ENCODE assay signal across 8 cellular contexts in the genomic region with DNA sequence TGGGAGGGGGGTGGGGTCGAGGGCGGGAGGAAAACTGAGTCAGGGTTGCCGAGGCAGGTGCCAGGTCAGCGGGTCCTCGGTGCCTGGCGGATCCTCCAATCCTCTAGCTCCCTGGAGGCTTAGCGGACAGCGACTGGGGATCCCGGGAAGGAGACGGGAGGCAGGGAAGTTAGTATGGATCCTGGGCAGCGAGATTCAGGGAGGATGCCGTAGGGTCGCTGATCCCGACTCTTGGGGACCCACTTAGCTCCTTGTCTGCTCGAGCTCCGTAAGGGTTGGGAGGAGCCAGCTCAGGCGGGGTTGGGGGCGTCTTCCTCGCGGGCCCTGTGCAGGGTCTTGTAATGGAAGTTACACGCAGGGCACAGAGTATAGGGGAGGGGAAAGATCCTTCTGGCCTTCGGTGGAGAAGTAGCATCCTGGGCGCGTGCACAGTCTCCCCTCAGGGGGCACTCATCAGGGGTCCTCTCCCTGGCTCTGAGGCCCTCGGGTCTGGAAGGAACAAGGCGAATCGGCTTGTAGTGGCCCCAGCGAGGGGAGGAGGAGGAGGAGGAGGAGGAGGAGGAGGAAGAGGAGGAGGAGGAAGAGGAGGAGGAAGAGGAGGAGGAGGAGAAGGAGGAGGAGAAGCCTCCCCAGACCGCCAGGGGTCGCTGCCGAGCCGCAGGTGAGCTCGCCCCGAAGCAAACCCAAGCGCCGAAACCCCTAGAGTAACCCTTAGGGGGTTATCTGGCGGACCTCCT. TPM values are rescaled to one million over a fixed set of nuclear protein-coding genes. Genes with fewer than 3 reads are reported as not detected.
DNase-seq lines count a peak whose midpoint lies in the region; ATAC-seq and TF ChIP-seq lines count a peak whose summit lies in the region.

No MANE protein-coding gene starts in this region.

- H3K36me3 ChIP-seq in Caco-2 (ENCODE audit: control insufficient read depth, insufficient read depth, low read length) (no peaks in the 10 kb centered on the region), right atrium auricular region (no peaks in the 10 kb centered on the region)

- H3K9me3 Mint-ChIP-seq in Caco-2 (ENCODE audit: unreplicated experiment): no peaks in the 10 kb centered on the region
- no peaks in the 10 kb centered on the region for H3K9me3 Mint-ChIP-seq in activated naive CD8-positive, alpha-beta T cell treated with anti-CD3 and anti-CD28 coated beads, Interleukin-2, amount 10 ng/mL, durations not matched to agents 7 days and 5 days

- no peaks in the 10 kb centered on the region for H3K36me3 Mint-ChIP-seq in Caco-2 (ENCODE audit: insufficient read depth, unreplicated experiment)
- no peaks in the 10 kb centered on the region for H3K36me3 Mint-ChIP-seq in activated naive CD8-positive, alpha-beta T cell treated with anti-CD3 and anti-CD28 coated beads, Interleukin-2, amount 10 ng/mL, durations not matched to agents 7 days and 5 days

- no TSS peak for BruUV-seq in Caco-2 (replicated peaks; lab: Mats Ljungman, UMichigan)

- H3K4me1 ChIP-seq in Caco-2 (no peaks in the 10 kb centered on the region), right atrium auricular region (peaks cover 0 to 18% of the 10 kb centered on the region in 2 donors)

- TF ChIP-seq CTCF in Caco-2 (IDR thresholded peaks at IDR 0.05; ENCODE audit: insufficient read depth in 1 of 2, low read depth in 1 of 2, low read length in 1 of 2, severe bottlenecking in 1 of 2, unreplicated experiment in 1 of 2) (peak; percentile 87 to 97), right atrium auricular region (IDR thresholded peaks at IDR 0.05) (peak; percentile 57 to 82)

- H3K9me3 ChIP-seq in Caco-2 (no peaks in the 10 kb centered on the region), right atrium auricular region (no peaks in the 10 kb centered on the region)

- H3K4me3 Mint-ChIP-seq in Caco-2 (ENCODE audit: unreplicated experiment): peak overlapping the region; percentile 56
- peak overlapping the region; percentile 86 for H3K4me3 Mint-ChIP-seq in activated naive CD8-positive, alpha-beta T cell treated with anti-CD3 and anti-CD28 coated beads, Interleukin-2, amount 10 ng/mL, durations not matched to agents 7 days and 5 days

- peak; percentile 69 to 80 for DNase-seq in Caco-2
- DNase-seq in Jurkat, Clone E6-1 (ENCODE audit: low read depth, low spot score): no peak
- DNase-seq in T follicular helper cell (ENCODE audit: low read depth): peak; percentile 56
- peak; percentile 88 for DNase-seq in activated naive CD8-positive, alpha-beta T cell treated with anti-CD3 and anti-CD28 coated beads, Interleukin-2, amount 10 ng/mL, durations not matched to agents 7 days and 5 days
- no peak for DNase-seq in right atrium auricular region (ENCODE audit: low spot score)
- no peak for DNase-seq in skeletal muscle cell (ENCODE audit: low read depth)
- no peak for DNase-seq in epidermal melanocyte (ENCODE audit: insufficient read length, low spot score)

- POLR2A ChIA-PET in Caco-2 (lab: Charles Lee): interaction anchor here (0.6 kb wide), 1 partner anchor 112 kb away, joined by 3 read pairs; no protein-coding TSS in a partner anchor
- POLR2A ChIA-PET in activated naive CD8-positive, alpha-beta T cell treated with anti-CD3 and anti-CD28 coated beads, Interleukin-2, amount 10 ng/mL, durations not matched to agents 7 days and 5 days (lab: Charles Lee): interaction anchor here (0.5 to 1.4 kb wide), 3 partner anchors 17 to 153 kb away, joined by 3 to 5 read pairs (median 4); no protein-coding TSS in a partner anchor

- CTCF ChIA-PET in Caco-2 (lab: Charles Lee): interaction anchor here (0.6 to 1.4 kb wide), 21 partner anchors 8 to 1764 kb away, joined by 3 to 16 read pairs (median 3); a partner anchor contains a TSS

- peaks cover 28% of the 10 kb centered on the region for H3K27me3 Mint-ChIP-seq in Caco-2 (ENCODE audit: insufficient read depth, unreplicated experiment)
- peaks cover 29% of the 10 kb centered on the region for H3K27me3 Mint-ChIP-seq in activated naive CD8-positive, alpha-beta T cell treated with anti-CD3 and anti-CD28 coated beads, Interleukin-2, amount 10 ng/mL, durations not matched to agents 7 days and 5 days

- H3K4me3 ChIP-seq in Caco-2 (ENCODE audit: low read depth, low read length) (peak overlapping the region; percentile 43), right atrium auricular region (peak overlapping the region in 1 of 2 donors; percentile 45), skeletal muscle cell (ENCODE audit: low read depth, low read length) (peak overlapping the region; percentile 28)
- peak overlapping the region; percentile 58 for H3K4me3 ChIP-seq in Jurkat, Clone E6-1 (ENCODE audit: low read length)

- no peak overlapping the region for H3K27ac ChIP-seq in right atrium auricular region

- intact Hi-C loops in Caco-2 (cut with micrococcal nuclease; ENCODE audit: unreplicated experiment): loop anchor here (2.0 to 5.0 kb wide), 2 partner anchors 64 to 110 kb away; no protein-coding TSS in a partner anchor

- H3K27me3 ChIP-seq in Caco-2 (replicated peaks; ENCODE audit: control insufficient read depth, insufficient read depth, low read length) (peaks cover under 1% of the 10 kb centered on the region; the same call in 1 of the 2 replicates), right atrium auricular region (peaks cover 5 to 15% of the 10 kb centered on the region in 2 donors)

- H3K27ac Mint-ChIP-seq in Caco-2 (ENCODE audit: unreplicated experiment): no peak overlapping the region
- H3K27ac Mint-ChIP-seq in activated naive CD8-positive, alpha-beta T cell treated with anti-CD3 and anti-CD28 coated beads, Interleukin-2, amount 10 ng/mL, durations not matched to agents 7 days and 5 days: no peak overlapping the region

- no peaks in the 10 kb centered on the region for H3K4me1 Mint-ChIP-seq in Caco-2 (ENCODE audit: low read depth, unreplicated experiment)
- H3K4me1 Mint-ChIP-seq in activated naive CD8-positive, alpha-beta T cell treated with anti-CD3 and anti-CD28 coated beads, Interleukin-2, amount 10 ng/mL, durations not matched to agents 7 days and 5 days: peaks cover 20% of the 10 kb centered on the region

- ATAC-seq in activated naive CD8-positive, alpha-beta T cell treated with anti-CD3 and anti-CD28 coated beads, Interleukin-2, amount 10 ng/mL, durations not matched to agents 7 days and 5 days (ENCODE audit: low read depth): peak; percentile 57
- ATAC-seq in HG02885 (IDR thresholded peaks at IDR 0.05; ENCODE audit: poor library complexity, unreplicated experiment): no peak

RNA-seq across cellular contexts. Expression of a gene that starts 6.4 kb away (rescaled TPM):
- total RNA-seq in Caco-2 (2022) (0.56 and 1.9 TPM in 2 replicates), right atrium auricular region (not detected)
- 3.4 TPM for polyA plus RNA-seq in Jurkat, Clone E6-1 (2012; ENCODE audit: insufficient read depth, insufficient read length)
- 1 to 10 TPM; 1.6 to 1.9 TPM for total RNA-seq in activated naive CD8-positive, alpha-beta T cell treated with anti-CD3 and anti-CD28 coated beads, Interleukin-2, amount 10 ng/mL, durations not matched to agents 7 days and 5 days

RNA-seq across cellular contexts. Expression of a gene that starts 13.9 kb away (rescaled TPM):
- 0.16 TPM in 1 of 2 replicates, not detected in the other for total RNA-seq in Caco-2 (2022)
- polyA plus RNA-seq in Jurkat, Clone E6-1 (2012; ENCODE audit: insufficient read depth, insufficient read length): not detected
- total RNA-seq in activated naive CD8-positive, alpha-beta T cell treated with anti-CD3 and anti-CD28 coated beads, Interleukin-2, amount 10 ng/mL, durations not matched to agents 7 days and 5 days: 10 to 100 TPM; 18.4 to 21.8 TPM
- 1 to 10 TPM in 1 of 2 donors, under 1 TPM in 1; 0.82 to 1.8 TPM for total RNA-seq in right atrium auricular region

RNA-seq across cellular contexts. Expression of a gene that starts 50.6 kb away (rescaled TPM):
- 35.1 and 38.1 TPM in 2 replicates for total RNA-seq in Caco-2 (2022)
- 19.7 TPM for polyA plus RNA-seq in Jurkat, Clone E6-1 (2012; ENCODE audit: insufficient read depth, insufficient read length)
- total RNA-seq in activated naive CD8-positive, alpha-beta T cell treated with anti-CD3 and anti-CD28 coated beads, Interleukin-2, amount 10 ng/mL, durations not matched to agents 7 days and 5 days: 10 to 100 TPM; 43.3 to 43.7 TPM
- 10 to 100 TPM in 1 of 2 donors, 1 to 10 TPM in 1; 6.6 to 12.1 TPM for total RNA-seq in right atrium auricular region

Comparison
In these comparisons a context has a peak if more than half of its experiments do, and no peak if none do; other contexts are left out.
1. DNase-seq: peak in Caco-2 (2 of 2), T follicular helper cell (single experiment) and activated naive CD8-positive, alpha-beta T cell treated with anti-CD3 and anti-CD28 coated beads, Interleukin-2, amount 10 ng/mL, durations not matched to agents 7 days and 5 days (single experiment); none in Jurkat, Clone E6-1 (single experiment), right atrium auricular region (single experiment), skeletal muscle cell (single experiment) and epidermal melanocyte (single experiment).
2. RNA of a gene that starts 13.9 kb away (total RNA-seq): 18.4 to 21.8 TPM in activated naive CD8-positive, alpha-beta T cell treated with anti-CD3 and anti-CD28 coated beads, Interleukin-2, amount 10 ng/mL, durations not matched to agents 7 days and 5 days; 0.82 to 1.8 TPM in right atrium auricular region and 0.16 TPM in Caco-2; every median in the first group is over 4 times any median in the second.